1 cellular context compared by ENCODE assay signal in genomic region chr2:200765139-200765951, GRCh38.
TF ChIP-seq lines count a peak whose summit lies in the region.

No MANE protein-coding gene starts in this region.

TF ChIP-seq in K562, 482 proteins besides CTCF, POLR2A, EP300 and RAD21 (continued from another document):
- TF ChIP-seq ATF1 (CRISPR knock-in tag; IDR thresholded peaks at IDR 0.05) (no peak), ATF1 (tag; IDR thresholded peaks at IDR 0.05) (peak; percentile 56), ZNF76 (CRISPR knock-in tag; IDR thresholded peaks at IDR 0.05; ENCODE audit: borderline replicate concordance) (no peak), MYNN (IDR thresholded peaks at IDR 0.05) (peak; percentile 97), MYNN (CRISPR knock-in tag; IDR thresholded peaks at IDR 0.05) (no peak), JUN (IDR thresholded peaks at IDR 0.05; ENCODE audit: borderline replicate concordance, low read depth, low read length) (peak; percentile 33; the same call in 1 of the 2 replicates), JUN (CRISPR knock-in tag; IDR thresholded peaks at IDR 0.05; ENCODE audit: borderline replicate concordance) (no peak), HMBOX1 (IDR thresholded peaks at IDR 0.05) (0 out of 2 replicates have a peak, but pooled peaks have one; percentile 59), MEIS2 (IDR thresholded peaks at IDR 0.05; ENCODE audit: partially characterized antibody) (peak; percentile 14), ZNF175 (CRISPR knock-in tag; IDR thresholded peaks at IDR 0.05; ENCODE audit: low read depth) (peak; percentile 48; the same call in 1 of the 2 replicates), PBX2 (CRISPR knock-in tag; IDR thresholded peaks at IDR 0.05; ENCODE audit: low read depth) (no peak), PBX2 (tag; conservative IDR thresholded peaks at IDR 0.05; ENCODE audit: low read depth) (peak; percentile 56), CBFA2T3 (IDR thresholded peaks at IDR 0.05) (no peak), ZSCAN32 (CRISPR knock-in tag; IDR thresholded peaks at IDR 0.05) (no peak)
